2 cellular contexts compared by ENCODE assay signal in genomic region chr7:81626008-81626407, GRCh38.
TF ChIP-seq lines count a peak whose summit lies in the region.

No MANE protein-coding gene starts in this region.

TF ChIP-seq in GM23338, 12 proteins besides CTCF, POLR2A, EP300 and RAD21:
- TF ChIP-seq EZH2phosphoT487 (IDR thresholded peaks at IDR 0.05; ENCODE audit: unreplicated experiment) (no peak), ZNF462 (CRISPR knock-in tag; IDR thresholded peaks at IDR 0.05) (no peak), ZNF114 (CRISPR knock-in tag; IDR thresholded peaks at IDR 0.05) (no peak), REST (IDR thresholded peaks at IDR 0.05; ENCODE audit: unreplicated experiment) (no peak), NANOG (IDR thresholded peaks at IDR 0.05; ENCODE audit: borderline replicate concordance) (no peak), CREB1 (CRISPR knock-in tag; IDR thresholded peaks at IDR 0.05; ENCODE audit: low read depth) (no peak), ETS1 (IDR thresholded peaks at IDR 0.05) (no peak), JUNB (IDR thresholded peaks at IDR 0.05; ENCODE audit: unreplicated experiment) (no peak), ZNF331 (CRISPR knock-in tag; IDR thresholded peaks at IDR 0.05; ENCODE audit: low read depth) (no peak), EZH2 (IDR thresholded peaks at IDR 0.05; ENCODE audit: low read depth, unreplicated experiment) (no peak), POLR2AphosphoS5 (IDR thresholded peaks at IDR 0.05; ENCODE audit: low read depth) (no peak), STAT1 (IDR thresholded peaks at IDR 0.05; ENCODE audit: unreplicated experiment) (no peak)
TF ChIP-seq in GM23338: peak in this region for 0.

TF ChIP-seq in endothelial cell of umbilical vein, 7 proteins besides CTCF, POLR2A, EP300 and RAD21:
- TF ChIP-seq MAX (IDR thresholded peaks at IDR 0.05; ENCODE audit: insufficient read depth, insufficient read length) (no peak), MYC (IDR thresholded peaks at IDR 0.05; ENCODE audit: low read depth, low read length) (no peak), EZH2 (IDR thresholded peaks at IDR 0.05; ENCODE audit: borderline replicate concordance, low read depth, low read length, severe bottlenecking) (no peak), JUN (IDR thresholded peaks at IDR 0.05; ENCODE audit: borderline replicate concordance, insufficient read depth, insufficient read length, low read depth) (no peak), GATA2 (IDR thresholded peaks at IDR 0.05; ENCODE audit: insufficient read depth, insufficient read length, low read depth, low read length) (no peak), FOS (IDR thresholded peaks at IDR 0.05; ENCODE audit: borderline replicate concordance, insufficient read depth, low read length) (no peak), POLR2AphosphoS5 (IDR thresholded peaks at IDR 0.05; ENCODE audit: insufficient read depth, low read depth, low read length) (no peak)
